In genomic region chrX:12999422-12999821, GRCh38 we compare ENCODE assay signal across 1 cellular context.
A peak's percentile ranks its signal among the peaks of the same experiment; 100 is the strongest.
TF ChIP-seq lines count a peak whose summit lies in the region.

No MANE protein-coding gene starts in this region.

TF ChIP-seq in GM12878, 131 proteins besides CTCF, POLR2A, EP300 and RAD21 (continued from another document):
- TF ChIP-seq PKNOX1 (IDR thresholded peaks at IDR 0.05) (peak; percentile 69), TCF12 (IDR thresholded peaks at IDR 0.05; ENCODE audit: low read depth, low read length) (peak; percentile 84), SP1 (IDR thresholded peaks at IDR 0.05; ENCODE audit: low read depth, low read length) (peak; percentile 45), NR2F1 (conservative IDR thresholded peaks at IDR 0.05) (no peak), RB1 (IDR thresholded peaks at IDR 0.05; ENCODE audit: borderline replicate concordance) (no peak), HSF1 (IDR thresholded peaks at IDR 0.05; ENCODE audit: low read depth, low read length) (no peak), CHD1 (IDR thresholded peaks at IDR 0.05; ENCODE audit: low read depth, low read length) (0 out of 2 replicates have a peak, but pooled peaks have one; percentile 60), BMI1 (IDR thresholded peaks at IDR 0.05; ENCODE audit: borderline replicate concordance) (no peak), TCF7 (IDR thresholded peaks at IDR 0.05; ENCODE audit: borderline replicate concordance) (no peak), CHD2 (IDR thresholded peaks at IDR 0.05; ENCODE audit: borderline replicate concordance, low read depth, low read length) (peak; percentile 57; the same call in 1 of the 2 replicates), GABPA (IDR thresholded peaks at IDR 0.05; ENCODE audit: low read depth) (peak; percentile 66), FOXM1 (IDR thresholded peaks at IDR 0.05; ENCODE audit: low read depth, low read length) (peak; percentile 41), JUNB (IDR thresholded peaks at IDR 0.05) (peak; percentile 62; the same call in 1 of the 2 replicates), SMAD1 (IDR thresholded peaks at IDR 0.05; ENCODE audit: low read depth, partially characterized antibody) (peak; percentile 75), FOS (IDR thresholded peaks at IDR 0.05; ENCODE audit: borderline replicate concordance, extremely low read depth, insufficient read length) (no peak), YBX1 (IDR thresholded peaks at IDR 0.05) (no peak), MXI1 (IDR thresholded peaks at IDR 0.05; ENCODE audit: low read depth, low read length) (0 out of 2 replicates have a peak, but pooled peaks have one; percentile 26), PAX5 (IDR thresholded peaks at IDR 0.05; ENCODE audit: borderline replicate concordance, low read depth, low read length) (peak; percentile 77), RUNX3 (IDR thresholded peaks at IDR 0.05; ENCODE audit: low read length) (peak; percentile 72), POU2F2 (IDR thresholded peaks at IDR 0.05; ENCODE audit: borderline replicate concordance, low read depth, low read length) (peak; percentile 83; the same call in 2 of the 3 replicates), RFX5 (IDR thresholded peaks at IDR 0.05; ENCODE audit: low read depth, low read length) (no peak), DPF2 (IDR thresholded peaks at IDR 0.05) (no peak), STAT1 (conservative IDR thresholded peaks at IDR 0.05) (no peak), ZNF24 (IDR thresholded peaks at IDR 0.05) (no peak), NBN (IDR thresholded peaks at IDR 0.05) (0 out of 2 replicates have a peak, but pooled peaks have one; percentile 59), SPI1 (IDR thresholded peaks at IDR 0.05; ENCODE audit: borderline replicate concordance, insufficient read depth, low read depth, low read length) (peak; percentile 29; the same call in 1 of the 2 replicates), BCL11A (IDR thresholded peaks at IDR 0.05; ENCODE audit: low read depth, low read length) (peak; percentile 80; the same call in 1 of the 2 replicates), SRF (IDR thresholded peaks at IDR 0.05; ENCODE audit: low read depth in 2 of 2, low read length in 2 of 2) (no peak), ETV6 (conservative IDR thresholded peaks at IDR 0.05 in 1 of 2, IDR thresholded peaks at IDR 0.05 in 1 of 2; ENCODE audit: borderline replicate concordance in 1 of 2, low read depth in 1 of 2) (peak in 1 of 2 experiments; percentile 91; a peak in 2 of 4 replicates)
- TF ChIP-seq, protein P1, sequence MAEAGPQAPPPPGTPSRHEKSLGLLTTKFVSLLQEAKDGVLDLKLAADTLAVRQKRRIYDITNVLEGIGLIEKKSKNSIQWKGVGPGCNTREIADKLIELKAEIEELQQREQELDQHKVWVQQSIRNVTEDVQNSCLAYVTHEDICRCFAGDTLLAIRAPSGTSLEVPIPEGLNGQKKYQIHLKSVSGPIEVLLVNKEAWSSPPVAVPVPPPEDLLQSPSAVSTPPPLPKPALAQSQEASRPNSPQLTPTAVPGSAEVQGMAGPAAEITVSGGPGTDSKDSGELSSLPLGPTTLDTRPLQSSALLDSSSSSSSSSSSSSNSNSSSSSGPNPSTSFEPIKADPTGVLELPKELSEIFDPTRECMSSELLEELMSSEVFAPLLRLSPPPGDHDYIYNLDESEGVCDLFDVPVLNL (IDR thresholded peaks at IDR 0.05; ENCODE audit: low read depth, low read length) = no peak
- TF ChIP-seq, protein P2, sequence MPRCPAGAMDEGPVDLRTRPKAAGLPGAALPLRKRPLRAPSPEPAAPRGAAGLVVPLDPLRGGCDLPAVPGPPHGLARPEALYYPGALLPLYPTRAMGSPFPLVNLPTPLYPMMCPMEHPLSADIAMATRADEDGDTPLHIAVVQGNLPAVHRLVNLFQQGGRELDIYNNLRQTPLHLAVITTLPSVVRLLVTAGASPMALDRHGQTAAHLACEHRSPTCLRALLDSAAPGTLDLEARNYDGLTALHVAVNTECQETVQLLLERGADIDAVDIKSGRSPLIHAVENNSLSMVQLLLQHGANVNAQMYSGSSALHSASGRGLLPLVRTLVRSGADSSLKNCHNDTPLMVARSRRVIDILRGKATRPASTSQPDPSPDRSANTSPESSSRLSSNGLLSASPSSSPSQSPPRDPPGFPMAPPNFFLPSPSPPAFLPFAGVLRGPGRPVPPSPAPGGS (IDR thresholded peaks at IDR 0.05; ENCODE audit: borderline replicate concordance, insufficient read depth, low read depth, low read length, poor library complexity, severe bottlenecking) = peak; percentile 18
- TF ChIP-seq, protein P3, sequence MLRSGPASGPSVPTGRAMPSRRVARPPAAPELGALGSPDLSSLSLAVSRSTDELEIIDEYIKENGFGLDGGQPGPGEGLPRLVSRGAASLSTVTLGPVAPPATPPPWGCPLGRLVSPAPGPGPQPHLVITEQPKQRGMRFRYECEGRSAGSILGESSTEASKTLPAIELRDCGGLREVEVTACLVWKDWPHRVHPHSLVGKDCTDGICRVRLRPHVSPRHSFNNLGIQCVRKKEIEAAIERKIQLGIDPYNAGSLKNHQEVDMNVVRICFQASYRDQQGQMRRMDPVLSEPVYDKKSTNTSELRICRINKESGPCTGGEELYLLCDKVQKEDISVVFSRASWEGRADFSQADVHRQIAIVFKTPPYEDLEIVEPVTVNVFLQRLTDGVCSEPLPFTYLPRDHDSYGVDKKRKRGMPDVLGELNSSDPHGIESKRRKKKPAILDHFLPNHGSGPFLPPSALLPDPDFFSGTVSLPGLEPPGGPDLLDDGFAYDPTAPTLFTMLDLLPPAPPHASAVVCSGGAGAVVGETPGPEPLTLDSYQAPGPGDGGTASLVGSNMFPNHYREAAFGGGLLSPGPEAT (IDR thresholded peaks at IDR 0.05; ENCODE audit: low read depth) = peak; percentile 20; the same call in 1 of the 2 replicates
- TF ChIP-seq, protein P4, sequence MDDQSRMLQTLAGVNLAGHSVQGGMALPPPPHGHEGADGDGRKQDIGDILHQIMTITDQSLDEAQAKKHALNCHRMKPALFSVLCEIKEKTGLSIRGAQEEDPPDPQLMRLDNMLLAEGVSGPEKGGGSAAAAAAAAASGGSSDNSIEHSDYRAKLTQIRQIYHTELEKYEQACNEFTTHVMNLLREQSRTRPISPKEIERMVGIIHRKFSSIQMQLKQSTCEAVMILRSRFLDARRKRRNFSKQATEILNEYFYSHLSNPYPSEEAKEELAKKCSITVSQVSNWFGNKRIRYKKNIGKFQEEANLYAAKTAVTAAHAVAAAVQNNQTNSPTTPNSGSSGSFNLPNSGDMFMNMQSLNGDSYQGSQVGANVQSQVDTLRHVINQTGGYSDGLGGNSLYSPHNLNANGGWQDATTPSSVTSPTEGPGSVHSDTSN (IDR thresholded peaks at IDR 0.05; ENCODE audit: insufficient replicate concordance, low read depth, low read length) = peak; percentile 32
TF ChIP-seq in GM12878: peak in this region for 40.
